15 cellular contexts compared by ENCODE assay signal in genomic region chr2:46039543-46040303, GRCh38.
"Had no signal": no experiment of that assay in that cellular context is flagged by ENCODE, and none has a peak within 500 bp of the region (broad histone marks: within the 10 kb centered on the region; RNA-seq: fewer than 3 reads in every experiment).

No MANE protein-coding gene starts in this region.

- H3K27me3 Mint-ChIP-seq: naive thymus-derived CD4-positive, alpha-beta T cell; progenitor cell of endocrine pancreas; T-cell had no signal

- H3K4me3 ChIP-seq: sigmoid colon, testis had no signal

- H3K36me3 Mint-ChIP-seq: activated naive CD4-positive, alpha-beta T cell treated with anti-CD3 and anti-CD28 coated beads, Interleukin-2, amount 50 U/mL, for 72 hours had no signal

- H3K36me3 ChIP-seq: brain microvascular endothelial cell, sigmoid colon had no signal

- H3K4me1 Mint-ChIP-seq: T-cell had no signal

- ATAC-seq: activated naive CD4-positive, alpha-beta T cell treated with anti-CD3 and anti-CD28 coated beads, Interleukin-2, amount 50 U/mL, for 72 hours; naive thymus-derived CD4-positive, alpha-beta T cell; stimulated activated naive CD8-positive, alpha-beta T cell treated with anti-CD3 and anti-CD28 coated beads, Interleukin-15, Interleukin-2, amounts not matched to agents 100 U/mL and 50 U/mL, for 24 hours; T-cell had no signal

- H3K9me3 Mint-ChIP-seq: activated naive CD4-positive, alpha-beta T cell treated with anti-CD3 and anti-CD28 coated beads, Interleukin-2, amount 50 U/mL, for 72 hours; endodermal cell; naive thymus-derived CD4-positive, alpha-beta T cell; T-cell had no signal

- H3K27ac ChIP-seq: brain microvascular endothelial cell, sigmoid colon, testis had no signal

- H3K4me3 Mint-ChIP-seq: endodermal cell; naive thymus-derived CD4-positive, alpha-beta T cell; T-cell had no signal

- DNase-seq: activated effector memory CD4-positive, alpha-beta T cell treated with Interleukin-2 at 50 U/mL for 16 hours; amygdala; brain microvascular endothelial cell; endodermal cell; glutamatergic neuron; midbrain; naive thymus-derived CD4-positive, alpha-beta T cell; sigmoid colon; stimulated activated CD4-positive, alpha-beta T cell treated with anti-CD3 and anti-CD28 coated beads, Interleukin-2, amount 100 ng/mL, for 48 hours; stimulated activated naive CD8-positive, alpha-beta T cell treated with anti-CD3 and anti-CD28 coated beads, Interleukin-15, Interleukin-2, amounts not matched to agents 100 U/mL and 50 U/mL, for 24 hours; T-cell; T1000; testis had no signal

- H3K4me1 ChIP-seq: sigmoid colon, testis had no signal

- H3K27ac Mint-ChIP-seq: endodermal cell; naive thymus-derived CD4-positive, alpha-beta T cell; progenitor cell of endocrine pancreas; T-cell had no signal

- H3K27me3 ChIP-seq: brain microvascular endothelial cell, sigmoid colon, testis had no signal

- H3K9me3 ChIP-seq: sigmoid colon, testis had no signal
